In the genomic region with DNA sequence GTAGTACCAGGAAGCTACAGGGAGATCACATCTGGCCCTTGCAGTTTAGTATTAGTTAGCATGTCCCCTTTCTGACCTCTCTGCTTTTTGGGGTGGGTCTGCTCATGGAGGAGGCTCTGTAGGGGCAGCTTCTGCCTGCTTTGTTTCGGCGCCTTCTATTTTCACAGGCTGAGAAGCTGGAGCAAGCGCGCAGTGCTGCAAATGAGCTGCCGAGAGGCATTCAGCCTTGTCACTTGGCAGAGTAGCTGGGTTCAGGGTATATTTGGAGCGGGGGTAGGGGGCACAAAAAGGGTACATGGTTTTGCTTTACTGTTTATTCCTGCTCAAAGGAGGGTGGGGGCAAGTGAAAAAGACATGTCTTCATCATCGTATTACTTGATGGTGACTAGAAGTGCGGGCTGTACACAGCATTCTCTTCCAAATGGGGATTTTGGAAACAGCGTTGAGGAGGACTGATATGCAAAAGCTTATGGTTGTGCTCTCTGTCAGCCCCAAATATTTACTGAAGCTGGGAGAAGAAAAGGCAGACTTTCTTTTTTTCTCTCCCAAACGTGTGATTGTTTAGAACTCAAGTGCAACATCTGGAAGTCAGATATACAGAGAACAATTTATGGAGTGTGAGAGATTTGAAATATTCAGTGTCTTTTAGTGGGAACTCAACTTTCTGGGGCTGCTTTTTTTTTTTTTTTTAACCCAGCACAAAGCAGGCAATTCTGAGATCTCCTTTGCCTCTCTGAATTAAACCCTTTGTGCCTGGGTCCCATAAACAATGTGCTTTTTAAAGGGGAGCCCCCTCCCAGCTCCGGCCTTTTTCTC, we compare ENCODE assay signal across 1 cellular context.
TF ChIP-seq lines count a peak whose summit lies in the region.

No MANE protein-coding gene starts in this region.

TF ChIP-seq in liver, 16 proteins besides CTCF, POLR2A, EP300 and RAD21 (continued from another document):
- TF ChIP-seq ATF3 (IDR thresholded peaks at IDR 0.05): no peak
- no peak for TF ChIP-seq GABPA (IDR thresholded peaks at IDR 0.05 in 1 of 2, conservative IDR thresholded peaks at IDR 0.05 in 1 of 2)
- no peak for TF ChIP-seq JUND (IDR thresholded peaks at IDR 0.05)
- no peak for TF ChIP-seq MAX (IDR thresholded peaks at IDR 0.05)
- TF ChIP-seq SP1 (IDR thresholded peaks at IDR 0.05): no peak
- no peak for TF ChIP-seq EGR1 (IDR thresholded peaks at IDR 0.05; ENCODE audit: low read depth in 2 of 2)
- no peak for TF ChIP-seq REST (IDR thresholded peaks at IDR 0.05)
